14 cellular contexts compared by ENCODE assay signal in the genomic region with DNA sequence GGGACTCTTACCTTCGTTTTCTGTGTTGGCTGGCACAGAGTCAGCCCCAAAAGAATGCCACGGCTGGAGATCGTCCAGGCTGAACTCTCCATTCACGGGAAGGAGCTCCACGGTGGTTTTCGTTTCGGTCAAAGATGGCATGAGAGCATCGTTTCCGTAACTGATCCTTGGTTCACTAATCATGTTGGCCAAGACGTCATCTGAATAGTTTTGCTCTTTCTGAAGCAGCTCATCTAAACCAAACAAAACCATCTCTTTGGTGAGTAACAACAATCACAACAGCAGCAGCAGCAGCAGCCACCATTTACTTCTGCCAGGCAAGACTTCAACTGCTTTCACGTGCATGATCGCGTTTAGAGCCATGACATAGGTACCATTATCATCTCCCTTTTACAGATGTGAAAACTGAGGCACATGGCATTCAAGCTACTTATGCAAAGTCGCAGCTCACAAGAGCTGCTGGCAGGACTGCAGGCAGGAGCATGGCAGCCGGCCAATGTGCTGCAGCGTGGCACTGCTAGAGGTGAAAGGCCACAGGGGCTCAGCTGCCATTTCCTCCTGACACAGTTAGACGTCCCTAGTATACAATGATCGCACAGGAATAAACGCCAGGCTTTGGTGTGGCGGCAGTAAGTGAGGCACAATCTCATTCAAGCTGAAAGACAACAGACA.
DNase-seq lines count a peak whose midpoint lies in the region; ATAC-seq and TF ChIP-seq lines count a peak whose summit lies in the region.
"Had no signal": no experiment of that assay in that cellular context is flagged by ENCODE, and none has a peak within 500 bp of the region (broad histone marks: within the 10 kb centered on the region; RNA-seq: fewer than 3 reads in every experiment).

No MANE protein-coding gene starts in this region.

- H3K27me3 ChIP-seq in Peyer's patch, result no peaks in the 10 kb centered on the region
- no peaks in the 10 kb centered on the region for H3K27me3 ChIP-seq in neural progenitor cell
- H3K27me3 ChIP-seq in effector memory CD4-positive, alpha-beta T cell (replicated peaks; ENCODE audit: control insufficient read depth, insufficient read depth, low read length, poor library complexity, severe bottlenecking), result no peaks in the 10 kb centered on the region
- H3K27me3 ChIP-seq: esophagus squamous epithelium had no signal

- H3K4me3 Mint-ChIP-seq in neural progenitor cell, result no peak overlapping the region

- peaks cover 34% of the 10 kb centered on the region for H3K36me3 Mint-ChIP-seq in neural progenitor cell

- H3K27ac Mint-ChIP-seq in neural progenitor cell, result peak overlapping the region; percentile 81

- peaks cover 0 to 15% (median 0%) of the 10 kb centered on the region in 4 donors for H3K4me1 ChIP-seq in Peyer's patch
- peaks cover 4% of the 10 kb centered on the region for H3K4me1 ChIP-seq in neural progenitor cell
- no peaks in the 10 kb centered on the region for H3K4me1 ChIP-seq in effector memory CD4-positive, alpha-beta T cell (ENCODE audit: control insufficient read depth, insufficient read depth, low read length, poor library complexity, severe bottlenecking)

- H3K4me3 ChIP-seq in Peyer's patch (peak overlapping the region in 1 of 4 donors; percentile 8), epithelial cell of proximal tubule (ENCODE audit: low read depth, low read length) (no peak overlapping the region), neural progenitor cell (no peak overlapping the region)
- no peak overlapping the region for H3K4me3 ChIP-seq in effector memory CD4-positive, alpha-beta T cell (ENCODE audit: insufficient read depth, low read depth, low read length, poor library complexity, severe bottlenecking)
- H3K4me3 ChIP-seq: esophagus squamous epithelium, skin epidermis had no signal

- no peak overlapping the region for H3K4me2 ChIP-seq in neural progenitor cell
- H3K4me2 ChIP-seq: SK-N-SH had no signal

- H3K27ac ChIP-seq in C4-2B (peak overlapping the region; percentile 37; the same call in 1 of the 2 replicates), Peyer's patch (peak overlapping the region in 1 of 4 donors; percentile 22), neural progenitor cell (no peak overlapping the region)
- no peak overlapping the region for H3K27ac ChIP-seq in effector memory CD4-positive, alpha-beta T cell (ENCODE audit: insufficient read depth, low read length, poor library complexity, severe bottlenecking)
- H3K27ac ChIP-seq: esophagus squamous epithelium, skin epidermis, WERI-Rb-1 had no signal

- TF ChIP-seq CTCF in C4-2B (conservative IDR thresholded peaks at IDR 0.05) (no peak), Peyer's patch (IDR thresholded peaks at IDR 0.05) (no peak), epithelial cell of proximal tubule (conservative IDR thresholded peaks at IDR 0.05; ENCODE audit: low read depth, low read length) (no peak), neural progenitor cell (IDR thresholded peaks at IDR 0.05) (no peak)

- no peak overlapping the region for H2AFZ ChIP-seq in neural progenitor cell (replicated peaks)

- H3K9ac ChIP-seq in neural progenitor cell, result no peak overlapping the region
- H3K9ac ChIP-seq: SK-N-SH had no signal

- H4K20me1 ChIP-seq in neural progenitor cell (ENCODE audit: low read depth), result no peaks in the 10 kb centered on the region

- peaks cover 2% of the 10 kb centered on the region for H3K27me3 Mint-ChIP-seq in neural progenitor cell (ENCODE audit: insufficient read depth, low read depth)

- TF ChIP-seq POLR2A in Peyer's patch (IDR thresholded peaks at IDR 0.05), result no peak

- no peaks in the 10 kb centered on the region for H3K9me3 ChIP-seq in Peyer's patch
- H3K9me3 ChIP-seq in neural progenitor cell (ENCODE audit: low read depth), result no peaks in the 10 kb centered on the region
- H3K9me3 ChIP-seq in effector memory CD4-positive, alpha-beta T cell (ENCODE audit: control insufficient read depth, low read length), result no peaks in the 10 kb centered on the region
- H3K9me3 ChIP-seq: esophagus squamous epithelium, SK-N-SH had no signal

- H3K36me3 ChIP-seq in Peyer's patch (no peaks in the 10 kb centered on the region), neural progenitor cell (peaks cover 10% of the 10 kb centered on the region)
- no peaks in the 10 kb centered on the region for H3K36me3 ChIP-seq in effector memory CD4-positive, alpha-beta T cell (ENCODE audit: control insufficient read depth, insufficient read depth, low read length)

- ATAC-seq in HG02840 (IDR thresholded peaks at IDR 0.05; ENCODE audit: low FRiP score, unreplicated experiment) (no peak), GM19397 (IDR thresholded peaks at IDR 0.05; ENCODE audit: unreplicated experiment) (no peak)

- peaks cover 15% of the 10 kb centered on the region for H3K4me1 Mint-ChIP-seq in neural progenitor cell

- peaks cover 6% of the 10 kb centered on the region for H3F3A ChIP-seq in neural progenitor cell (ENCODE audit: low read depth)

- H3K79me2 ChIP-seq in neural progenitor cell (ENCODE audit: low read depth), result peaks cover 16% of the 10 kb centered on the region

- peaks cover 6% of the 10 kb centered on the region for H3K9me3 Mint-ChIP-seq in neural progenitor cell

- peak in 2 of 3 donors; percentile 56 to 67 for DNase-seq in Peyer's patch
- peak; percentile 83 for DNase-seq in epithelial cell of proximal tubule (ENCODE audit: low read depth)
- no peak for DNase-seq in neural progenitor cell (ENCODE audit: low spot score)
- no peak for DNase-seq in UCSD-AML1 (lab: John Stamatoyannopoulos, UW; ENCODE audit: unreplicated experiment)
- no peak for DNase-seq in effector memory CD4-positive, alpha-beta T cell
- DNase-seq: activated naive CD4-positive, alpha-beta T cell treated with Interleukin-2 at 50 U/mL for 16 hours; central memory CD4-positive, alpha-beta T cell; esophagus squamous epithelium; SK-N-SH; WERI-Rb-1 had no signal

Comparison
In these comparisons a context has a peak if more than half of its experiments do, and no peak if none do; other contexts are left out.
1. DNase-seq: peak in Peyer's patch (2 of 3) and epithelial cell of proximal tubule (single experiment); none in neural progenitor cell (single experiment), UCSD-AML1 (single experiment) and effector memory CD4-positive, alpha-beta T cell (0 of 3).